Comparison of ENCODE assay signal across 9 cellular contexts in genomic region chr7:93921190-93921585, GRCh38. TPM values are rescaled to one million over a fixed set of nuclear protein-coding genes. Genes with fewer than 3 reads are reported as not detected.
DNase-seq lines count a peak whose midpoint lies in the region; ATAC-seq and TF ChIP-seq lines count a peak whose summit lies in the region.
"Had no signal": no experiment of that assay in that cellular context is flagged by ENCODE, and none has a peak within 500 bp of the region (broad histone marks: within the 10 kb centered on the region; RNA-seq: fewer than 3 reads in every experiment).

No MANE protein-coding gene starts in this region.

- no peak for DNase-seq in natural killer cell
- DNase-seq in natural killer cell treated with Interleukin-12 subunit alpha and Interleukin-12 subunit beta and Interleukin-15 and Interleukin-18, amount 100 ng/mL, for 72 hours (ENCODE audit: low spot score), result no peak
- DNase-seq in naive thymus-derived CD8-positive, alpha-beta T cell, result no peak
- no peak for DNase-seq in GOT3 (lab: John Stamatoyannopoulos, UW)
- no peak for DNase-seq in NCI-H69 (lab: John Stamatoyannopoulos, UW)

- H3K27ac Mint-ChIP-seq in natural killer cell, result no peak overlapping the region
- H3K27ac Mint-ChIP-seq in natural killer cell treated with Interleukin-12 subunit alpha and Interleukin-12 subunit beta and Interleukin-15 and Interleukin-18, amount 100 ng/mL, for 72 hours, result no peak overlapping the region
- no peak overlapping the region for H3K27ac Mint-ChIP-seq in dendritic cell treated with granulocyte-macrophage colony-stimulating factor and Interleukin-4, amounts not matched to agents 40 ng/mL and 50 ng/mL, for 4 days
- no peak overlapping the region for H3K27ac Mint-ChIP-seq in naive thymus-derived CD8-positive, alpha-beta T cell

- TF ChIP-seq CTCF in natural killer cell (IDR thresholded peaks at IDR 0.05), result no peak

- POLR2A ChIA-PET in naive thymus-derived CD8-positive, alpha-beta T cell (lab: Charles Lee), result interaction anchor here (0.7 kb wide), 1 partner anchor 14 kb away, joined by 3 read pairs; no protein-coding TSS in a partner anchor

- intact Hi-C loops in natural killer cell (cut with micrococcal nuclease), result no loop called here
- intact Hi-C loops in dendritic cell treated with granulocyte-macrophage colony-stimulating factor and Interleukin-4, amounts not matched to agents 40 ng/mL and 50 ng/mL, for 4 days (cut with micrococcal nuclease), result no loop called here

- H3K27me3 Mint-ChIP-seq in natural killer cell (ENCODE audit: low read depth in 2 of 2), result peaks cover 39 to 60% of the 10 kb centered on the region in 2 donors
- peaks cover 28 to 36% of the 10 kb centered on the region in 2 donors for H3K27me3 Mint-ChIP-seq in natural killer cell treated with Interleukin-12 subunit alpha and Interleukin-12 subunit beta and Interleukin-15 and Interleukin-18, amount 100 ng/mL, for 72 hours
- peaks cover 46% of the 10 kb centered on the region for H3K27me3 Mint-ChIP-seq in dendritic cell treated with granulocyte-macrophage colony-stimulating factor and Interleukin-4, amounts not matched to agents 40 ng/mL and 50 ng/mL, for 4 days
- peaks cover 15 to 48% (median 30%) of the 10 kb centered on the region in 5 donors for H3K27me3 Mint-ChIP-seq in naive thymus-derived CD8-positive, alpha-beta T cell

- H3K36me3 Mint-ChIP-seq in natural killer cell, result no peaks in the 10 kb centered on the region
- H3K36me3 Mint-ChIP-seq in natural killer cell treated with Interleukin-12 subunit alpha and Interleukin-12 subunit beta and Interleukin-15 and Interleukin-18, amount 100 ng/mL, for 72 hours, result no peaks in the 10 kb centered on the region
- no peaks in the 10 kb centered on the region for H3K36me3 Mint-ChIP-seq in dendritic cell treated with granulocyte-macrophage colony-stimulating factor and Interleukin-4, amounts not matched to agents 40 ng/mL and 50 ng/mL, for 4 days (ENCODE audit: low read depth)
- no peaks in the 10 kb centered on the region for H3K36me3 Mint-ChIP-seq in naive thymus-derived CD8-positive, alpha-beta T cell

- H3K4me1 Mint-ChIP-seq in natural killer cell, result peaks cover 0 to 10% of the 10 kb centered on the region in 2 donors
- no peaks in the 10 kb centered on the region for H3K4me1 Mint-ChIP-seq in natural killer cell treated with Interleukin-12 subunit alpha and Interleukin-12 subunit beta and Interleukin-15 and Interleukin-18, amount 100 ng/mL, for 72 hours (ENCODE audit: low read depth in 2 of 2)
- peaks cover 8% of the 10 kb centered on the region for H3K4me1 Mint-ChIP-seq in dendritic cell treated with granulocyte-macrophage colony-stimulating factor and Interleukin-4, amounts not matched to agents 40 ng/mL and 50 ng/mL, for 4 days (ENCODE audit: low read depth)
- H3K4me1 Mint-ChIP-seq in naive thymus-derived CD8-positive, alpha-beta T cell, result peaks cover 0 to 7% (median 3%) of the 10 kb centered on the region in 4 donors

- ATAC-seq in natural killer cell (no peak), HG03521 (IDR thresholded peaks at IDR 0.05; ENCODE audit: unreplicated experiment) (no peak), GM18519 (IDR thresholded peaks at IDR 0.05; ENCODE audit: low FRiP score, unreplicated experiment) (no peak)
- ATAC-seq in natural killer cell treated with Interleukin-12 subunit alpha and Interleukin-12 subunit beta and Interleukin-15 and Interleukin-18, amount 100 ng/mL, for 72 hours, result no peak
- ATAC-seq in naive thymus-derived CD8-positive, alpha-beta T cell, result no peak

- H3K4me3 Mint-ChIP-seq in natural killer cell, result peak overlapping the region; percentile 45
- H3K4me3 Mint-ChIP-seq in natural killer cell treated with Interleukin-12 subunit alpha and Interleukin-12 subunit beta and Interleukin-15 and Interleukin-18, amount 100 ng/mL, for 72 hours, result no peak overlapping the region
- H3K4me3 Mint-ChIP-seq in dendritic cell treated with granulocyte-macrophage colony-stimulating factor and Interleukin-4, amounts not matched to agents 40 ng/mL and 50 ng/mL, for 4 days, result peak overlapping the region; percentile 75
- H3K4me3 Mint-ChIP-seq in naive thymus-derived CD8-positive, alpha-beta T cell, result peak overlapping the region in 6 of 10 donors; percentile 22 to 75 (median 63)

- H3K9me3 Mint-ChIP-seq in natural killer cell, result no peaks in the 10 kb centered on the region
- H3K9me3 Mint-ChIP-seq in natural killer cell treated with Interleukin-12 subunit alpha and Interleukin-12 subunit beta and Interleukin-15 and Interleukin-18, amount 100 ng/mL, for 72 hours, result no peaks in the 10 kb centered on the region
- no peaks in the 10 kb centered on the region for H3K9me3 Mint-ChIP-seq in dendritic cell treated with granulocyte-macrophage colony-stimulating factor and Interleukin-4, amounts not matched to agents 40 ng/mL and 50 ng/mL, for 4 days
- H3K9me3 Mint-ChIP-seq in naive thymus-derived CD8-positive, alpha-beta T cell, result peaks cover 0 to 2% (median 0%) of the 10 kb centered on the region in 9 donors

RNA-seq across cellular contexts. Expression of gene GNG11, which starts 0.3 kb away (rescaled TPM):
- total RNA-seq in natural killer cell, result 1 to 10 TPM in 2 of 3 donors, under 1 TPM in 1; 0.57 to 4.0 (median 1.5) TPM
- not detected for total RNA-seq in natural killer cell treated with Interleukin-12 subunit alpha and Interleukin-12 subunit beta and Interleukin-15 and Interleukin-18, amount 100 ng/mL, for 72 hours
- total RNA-seq in naive thymus-derived CD8-positive, alpha-beta T cell, result under 1 TPM in 1 of 2 experiments, not detected in 1; 0.16 TPM
- not detected for polyA plus RNA-seq in naive thymus-derived CD8-positive, alpha-beta T cell

RNA-seq across cellular contexts. Expression of gene GNGT1, which starts 14.8 kb away (rescaled TPM):
- not detected for total RNA-seq in natural killer cell
- not detected for total RNA-seq in natural killer cell treated with Interleukin-12 subunit alpha and Interleukin-12 subunit beta and Interleukin-15 and Interleukin-18, amount 100 ng/mL, for 72 hours
- total RNA-seq in naive thymus-derived CD8-positive, alpha-beta T cell, result not detected
- not detected for polyA plus RNA-seq in naive thymus-derived CD8-positive, alpha-beta T cell
- total RNA-seq: bronchial epithelial cell had no signal

RNA-seq across cellular contexts. Expression of gene TFPI2, which starts 30.6 kb away (rescaled TPM):
- total RNA-seq in natural killer cell, result not detected
- not detected for total RNA-seq in natural killer cell treated with Interleukin-12 subunit alpha and Interleukin-12 subunit beta and Interleukin-15 and Interleukin-18, amount 100 ng/mL, for 72 hours
- total RNA-seq in naive thymus-derived CD8-positive, alpha-beta T cell, result not detected
- polyA plus RNA-seq in naive thymus-derived CD8-positive, alpha-beta T cell, result not detected
